In genomic region chr3:51983578-51984268, GRCh38 we compare ENCODE assay signal across 1 cellular context.
TF ChIP-seq lines count a peak whose summit lies in the region.

No MANE protein-coding gene starts in this region.

TF ChIP-seq in H1, 55 proteins besides CTCF, POLR2A, EP300 and RAD21:
- TF ChIP-seq ATF2 (IDR thresholded peaks at IDR 0.05; ENCODE audit: low read length) (no peak), E2F6 (IDR thresholded peaks at IDR 0.05) (no peak), RXRA (IDR thresholded peaks at IDR 0.05; ENCODE audit: insufficient read depth, low read depth, low read length) (no peak), TCF12 (IDR thresholded peaks at IDR 0.05; ENCODE audit: low read depth, low read length) (no peak)
